In the genomic region with DNA sequence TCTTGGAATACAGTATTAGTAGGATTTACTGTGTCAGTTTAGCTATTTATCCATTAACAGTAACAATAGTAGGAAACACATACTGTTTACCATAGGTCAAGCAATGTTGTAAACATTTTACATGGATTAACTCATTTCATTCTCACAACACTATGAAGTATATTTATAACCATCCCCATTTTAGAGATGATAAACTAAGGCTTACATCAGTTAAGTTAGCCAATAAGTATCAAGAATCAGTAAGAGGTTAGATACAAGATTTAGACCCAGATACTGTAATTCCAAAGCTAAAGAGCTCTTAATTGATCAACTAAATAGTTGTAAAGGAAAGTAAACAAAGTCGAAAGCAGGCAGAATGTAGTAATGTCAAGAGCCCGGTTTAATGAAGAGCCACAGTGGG, we compare ENCODE assay signal across 8 cellular contexts. TPM values are rescaled to one million over a fixed set of nuclear protein-coding genes. Genes with fewer than 3 reads are reported as not detected.
DNase-seq lines count a peak whose midpoint lies in the region; ATAC-seq and TF ChIP-seq lines count a peak whose summit lies in the region.

No MANE protein-coding gene starts in this region.

- CTCF ChIA-PET in activated B cell treated with CpG ODN at 0.5 μM for 24 hours (lab: Charles Lee) = no interaction called here

- peak overlapping the region; percentile 76 for H3K4me3 Mint-ChIP-seq in activated B cell treated with CpG ODN at 0.5 μM for 24 hours

- H3K36me3 ChIP-seq in iPS-15b (ENCODE audit: control insufficient read depth, insufficient read depth, low read length) (peaks cover 4% of the 10 kb centered on the region), smooth muscle cell (ENCODE audit: low read depth) (no peaks in the 10 kb centered on the region)

- ATAC-seq in activated B cell treated with CpG ODN at 0.5 μM for 24 hours (ENCODE audit: low read depth) = no peak

- POLR2A ChIA-PET in activated B cell treated with CpG ODN at 0.5 μM for 24 hours (lab: Charles Lee) = interaction anchor here (0.7 kb wide), 1 partner anchor 516 kb away, joined by 3 read pairs; no protein-coding TSS in a partner anchor

- H3K4me2 ChIP-seq in smooth muscle cell = peak overlapping the region; percentile 96

- H4K20me1 ChIP-seq in smooth muscle cell (ENCODE audit: low read depth) = peaks cover 13% of the 10 kb centered on the region

- H3F3A ChIP-seq in smooth muscle cell (ENCODE audit: low read depth) = no peaks in the 10 kb centered on the region

- H3K4me3 ChIP-seq in iPS-15b (ENCODE audit: low read depth, low read length) = peak overlapping the region; percentile 92
- peak overlapping the region; percentile 92 for H3K4me3 ChIP-seq in smooth muscle cell

- H3K9me3 ChIP-seq in iPS-15b (ENCODE audit: control insufficient read depth, insufficient read depth, low read length) (no peaks in the 10 kb centered on the region), smooth muscle cell (replicated peaks; ENCODE audit: low read depth) (no peaks in the 10 kb centered on the region)

- H3K36me3 Mint-ChIP-seq in activated B cell treated with CpG ODN at 0.5 μM for 24 hours (ENCODE audit: low read depth) = peaks cover 24% of the 10 kb centered on the region

- peaks cover 27% of the 10 kb centered on the region for H3K4me1 Mint-ChIP-seq in activated B cell treated with CpG ODN at 0.5 μM for 24 hours

- H3K79me2 ChIP-seq in smooth muscle cell (ENCODE audit: low read depth) = peaks cover 34% of the 10 kb centered on the region

- WGBS in smooth muscle cell (ENCODE audit: low lambda C conversion rate) = 44% methylated on average over 2 of the region's 2 CpGs

- no peak overlapping the region for H3K9ac ChIP-seq in iPS-15b (ENCODE audit: low read depth, low read length)
- H3K9ac ChIP-seq in smooth muscle cell (ENCODE audit: low read depth) = no peak overlapping the region

- no peaks in the 10 kb centered on the region for H3K9me3 Mint-ChIP-seq in activated B cell treated with CpG ODN at 0.5 μM for 24 hours

- TF ChIP-seq CTCF in activated B cell treated with CpG ODN at 0.5 μM for 24 hours (IDR thresholded peaks at IDR 0.05) (no peak), smooth muscle cell (IDR thresholded peaks at IDR 0.05; ENCODE audit: borderline replicate concordance, insufficient read depth, poor library complexity, severe bottlenecking) (no peak)

- H3K27ac ChIP-seq in smooth muscle cell (ENCODE audit: low read depth) = no peak overlapping the region

- DNase-seq in NCI-H748 (lab: John Stamatoyannopoulos, UW; ENCODE audit: unreplicated experiment) = peak; percentile 8
- no peak for DNase-seq in NCI-H748 treated with DMSO at 0.1 percent for 48 hours (lab: John Stamatoyannopoulos, UW)
- DNase-seq in activated B cell treated with CpG ODN at 0.5 μM for 24 hours = no peak
- DNase-seq in smooth muscle cell (lab: John Stamatoyannopoulos, UW; ENCODE audit: unreplicated experiment) = no peak
- no peak for DNase-seq in stimulated activated naive CD4-positive, alpha-beta T cell treated with Interleukin-2 at 50 U/mL for 16 hours (lab: John Stamatoyannopoulos, UW)
- no peak for DNase-seq in anterior cingulate cortex (lab: John Stamatoyannopoulos, UW)
- DNase-seq in NCI-H510A treated with DMSO at 0.1 percent for 48 hours (lab: John Stamatoyannopoulos, UW) = no peak

- H3K27ac Mint-ChIP-seq in activated B cell treated with CpG ODN at 0.5 μM for 24 hours = no peak overlapping the region

- intact Hi-C loops in activated B cell treated with CpG ODN at 0.5 μM for 24 hours (cut with micrococcal nuclease) = loop anchor here (10.0 kb wide), 1 partner anchor 299 kb away; no protein-coding TSS in a partner anchor

- H3K4me1 ChIP-seq in iPS-15b (ENCODE audit: control insufficient read depth, insufficient read depth, low read length) (peaks cover 7% of the 10 kb centered on the region), smooth muscle cell (ENCODE audit: low read depth) (peaks cover 6% of the 10 kb centered on the region)

- H3K27me3 ChIP-seq in iPS-15b (ENCODE audit: control insufficient read depth, insufficient read depth, low read length) (no peaks in the 10 kb centered on the region), smooth muscle cell (ENCODE audit: low read depth) (no peaks in the 10 kb centered on the region)

- H2AFZ ChIP-seq in smooth muscle cell (ENCODE audit: low read depth) = no peak overlapping the region

- H3K27me3 Mint-ChIP-seq in activated B cell treated with CpG ODN at 0.5 μM for 24 hours = no peaks in the 10 kb centered on the region

RNA-seq across cellular contexts. Expression of gene SYNJ2BP, which starts 1.1 kb away (rescaled TPM):
- total RNA-seq in activated B cell treated with CpG ODN at 0.5 μM for 24 hours (14.3 and 16.5 TPM in 2 replicates), smooth muscle cell (14.8 and 18.0 TPM in 2 replicates)
- polyA plus RNA-seq in smooth muscle cell = 18.8 and 22.6 TPM in 2 replicates

RNA-seq across cellular contexts. Expression of gene ADAM21, which starts 36.2 kb away (rescaled TPM):
- total RNA-seq in activated B cell treated with CpG ODN at 0.5 μM for 24 hours (0.11 and 0.12 TPM in 2 replicates), smooth muscle cell (not detected in 2 replicates)
- polyA plus RNA-seq in smooth muscle cell = 0.21 TPM in 1 of 2 replicates, not detected in the other

RNA-seq across cellular contexts. Expression of gene COX16, which starts 56.3 kb away (rescaled TPM):
- total RNA-seq in activated B cell treated with CpG ODN at 0.5 μM for 24 hours (48.8 and 50.7 TPM in 2 replicates), smooth muscle cell (64.7 and 75.2 TPM in 2 replicates)
- polyA plus RNA-seq in smooth muscle cell = 106 and 113 TPM in 2 replicates
